23 cellular contexts compared by ENCODE assay signal in genomic region chr6:53714888-53715287, GRCh38. TPM values are rescaled to one million over a fixed set of nuclear protein-coding genes. Genes with fewer than 3 reads are reported as not detected.
DNase-seq lines count a peak whose midpoint lies in the region; ATAC-seq, FAIRE-seq and TF ChIP-seq lines count a peak whose summit lies in the region.
"Had no signal": no experiment of that assay in that cellular context is flagged by ENCODE, and none has a peak within 500 bp of the region (broad histone marks: within the 10 kb centered on the region; RNA-seq: fewer than 3 reads in every experiment).

No MANE protein-coding gene starts in this region.

- no peaks in the 10 kb centered on the region for H3K79me1 ChIP-seq in IMR-90 (ENCODE audit: low read depth in 1 of 2, low read length in 2 of 2)

- H4K8ac ChIP-seq in IMR-90 (ENCODE audit: low read depth in 2 of 2, low read length in 2 of 2), result no peak overlapping the region

- H2AK5ac ChIP-seq in IMR-90 (ENCODE audit: low read depth, low read length), result no peak overlapping the region

- no peaks in the 10 kb centered on the region for H3K9me2 ChIP-seq in HCT116 (ENCODE audit: insufficient read depth)

- intact Hi-C loops in HCT116 (cut with micrococcal nuclease) (no loop called here), IMR-90 (cut with micrococcal nuclease) (loop anchor here (5.0 kb wide), 1 partner anchor 63 kb away; no protein-coding TSS in a partner anchor)

- no peak overlapping the region for H3K56ac ChIP-seq in IMR-90 (ENCODE audit: extremely low read depth, insufficient read depth, low read length)

- RAD21 ChIA-PET in HCT116 (lab: Charles Lee; ENCODE audit: low non-redundant PET in 1 of 2, low total read pairs in 2 of 2, uncharacterized antibody in 2 of 2, unreplicated experiment in 2 of 2), result no interaction called here

- TF ChIP-seq POLR2A in HCT116 (IDR thresholded peaks at IDR 0.05; ENCODE audit: borderline replicate concordance, extremely low read depth, insufficient read depth, insufficient read length) (no peak), IMR-90 (IDR thresholded peaks at IDR 0.05; ENCODE audit: low read depth, low read length) (no peak)

- CTCF ChIA-PET in HCT116 (lab: Charles Lee), result interaction anchor here (1.2 to 1.4 kb wide), 2 partner anchors 11 to 16 kb away, joined by 5 read pairs; no protein-coding TSS in a partner anchor
- CTCF ChIA-PET in IMR-90 (lab: Yijun Ruan, JAX), result interaction anchor here (0.9 to 3.2 kb wide), 4 partner anchors 11 to 241 kb away, joined by 3 to 16 read pairs (median 7); no protein-coding TSS in a partner anchor

- H2BK15ac ChIP-seq in IMR-90 (ENCODE audit: low read depth, low read length), result 0 out of 3 replicates have a peak overlapping the region, but pooled peaks have one; percentile 1

- H3K4ac ChIP-seq in IMR-90 (ENCODE audit: low read depth, low read length), result no peak overlapping the region

- TF ChIP-seq RAD21 in HCT116 (IDR thresholded peaks at IDR 0.05; ENCODE audit: low read depth) (no peak), IMR-90 (IDR thresholded peaks at IDR 0.05; ENCODE audit: low read length) (no peak)

- H3K36me3 ChIP-seq in HCT116 (ENCODE audit: control insufficient read depth in 1 of 2, insufficient read depth in 2 of 2, low read length in 2 of 2) (no peaks in the 10 kb centered on the region), IMR-90 (ENCODE audit: control insufficient read depth, insufficient read depth, low read length) (no peaks in the 10 kb centered on the region)
- H3K36me3 ChIP-seq: BE2C; BLaER1 treated with 17β-estradiol and CSF1 and Interleukin-3, amounts not matched to agents 10 nM and 100 nM had no signal

- peak overlapping the region; percentile 39; the same call in 1 of the 2 replicates for H2BK120ac ChIP-seq in IMR-90 (ENCODE audit: low read depth, low read length)

- peak overlapping the region; percentile 54 for H4K5ac ChIP-seq in IMR-90 (ENCODE audit: low read depth, low read length)

- H3K4me1 ChIP-seq in HCT116 (ENCODE audit: control insufficient read depth in 1 of 2, insufficient read depth in 2 of 2, low read length in 2 of 2), result peaks cover 0 to 6% of the 10 kb centered on the region in 2 experiments; a peak in 1 of 4 replicates
- H3K4me1 ChIP-seq in IMR-90 (ENCODE audit: control insufficient read depth, insufficient read depth, low read length), result peaks cover 6% of the 10 kb centered on the region
- H3K4me1 ChIP-seq: A549; BE2C; BLaER1 treated with 17β-estradiol and CSF1 and Interleukin-3, amounts not matched to agents 10 nM and 100 nM had no signal

- H3K14ac ChIP-seq in IMR-90 (replicated peaks; ENCODE audit: low read depth, low read length), result no peak overlapping the region

- no peaks in the 10 kb centered on the region for H3K27me3 ChIP-seq in HCT116 (ENCODE audit: insufficient read depth, low read length)
- H3K27me3 ChIP-seq in IMR-90 (ENCODE audit: control insufficient read depth, insufficient read depth, low read length), result no peaks in the 10 kb centered on the region; the same call in 1 of the 2 replicates
- H3K27me3 ChIP-seq: BLaER1 treated with 17β-estradiol and CSF1 and Interleukin-3, amounts not matched to agents 10 nM and 100 nM had no signal

- no peak overlapping the region for H2AK9ac ChIP-seq in IMR-90 (replicated peaks; ENCODE audit: low read depth, low read length, poor library complexity)

- no peak overlapping the region for H3K4me2 ChIP-seq in HCT116 (ENCODE audit: low read length)
- H3K4me2 ChIP-seq in IMR-90 (ENCODE audit: low read depth, low read length), result peak overlapping the region; percentile 36; the same call in 1 of the 2 replicates
- H3K4me2 ChIP-seq: A549; BLaER1 treated with 17β-estradiol and CSF1 and Interleukin-3, amounts not matched to agents 10 nM and 100 nM; GM23338 had no signal

- H3K79me2 ChIP-seq in HCT116 (ENCODE audit: insufficient read depth, low read length), result no peaks in the 10 kb centered on the region

- H4K20me1 ChIP-seq in HCT116 (ENCODE audit: insufficient read depth), result no peaks in the 10 kb centered on the region
- no peaks in the 10 kb centered on the region for H4K20me1 ChIP-seq in IMR-90 (ENCODE audit: insufficient read depth, low read length)
- H4K20me1 ChIP-seq: BLaER1 treated with 17β-estradiol and CSF1 and Interleukin-3, amounts not matched to agents 10 nM and 100 nM had no signal

- 0 out of 2 replicates have a peak overlapping the region, but pooled peaks have one; percentile 38 for H4K91ac ChIP-seq in IMR-90 (ENCODE audit: insufficient read depth, low read depth, low read length)

- H3K9me3 ChIP-seq in HCT116 (ENCODE audit: control insufficient read depth in 1 of 2, insufficient read depth in 1 of 2, low read depth in 1 of 2, low read length in 2 of 2), result no peaks in the 10 kb centered on the region
- no peaks in the 10 kb centered on the region for H3K9me3 ChIP-seq in IMR-90 (ENCODE audit: control insufficient read depth, insufficient read depth, low read length)
- H3K9me3 ChIP-seq: A549; BE2C; BLaER1 treated with 17β-estradiol and CSF1 and Interleukin-3, amounts not matched to agents 10 nM and 100 nM had no signal

- H2BK20ac ChIP-seq in IMR-90 (ENCODE audit: low read depth, low read length), result peak overlapping the region; percentile 21; the same call in 1 of the 2 replicates

- H2AFZ ChIP-seq in HCT116 (ENCODE audit: low read depth, low read length, poor library complexity, severe bottlenecking) (no peak overlapping the region), IMR-90 (replicated peaks; ENCODE audit: low read length, poor library complexity) (no peak overlapping the region)
- H2AFZ ChIP-seq: GM23338 had no signal

- no TSS peak for BruUV-seq in HCT116 (replicated peaks; lab: Mats Ljungman, UMichigan)
- BruUV-seq in IMR-90 (replicated peaks; lab: Mats Ljungman, UMichigan), result no TSS peak

- ATAC-seq in HCT116 (peak; percentile 52; the same call in 1 of the 2 replicates), IMR-90 (ENCODE audit: low read depth) (peak; percentile 29), GM18909 (IDR thresholded peaks at IDR 0.05; ENCODE audit: poor library complexity, unreplicated experiment) (no peak)
- ATAC-seq: A549, GM23338 had no signal

- no peak for TF ChIP-seq CTCF in HCT116 (IDR thresholded peaks at IDR 0.05 in 2 of 3, conservative IDR thresholded peaks at IDR 0.05 in 1 of 3; ENCODE audit: borderline replicate concordance in 1 of 3, insufficient read depth in 1 of 3, low read depth in 2 of 3, low read length in 2 of 3)
- TF ChIP-seq CTCF in IMR-90 (conservative IDR thresholded peaks at IDR 0.05; ENCODE audit: low read depth, low read length), result no peak
- TF ChIP-seq CTCF in D721Med (IDR thresholded peaks at IDR 0.05; ENCODE audit: insufficient read depth, missing control alignments), result no peak
- no peak for TF ChIP-seq CTCF in coronary artery (IDR thresholded peaks at IDR 0.05)

- WGBS in IMR-90 (ENCODE audit: extremely low coverage in 2 of 2, insufficient read length in 1 of 2), 2 experiments, result no CpG with 5 or more reads among the region's 1 CpG

- no peak overlapping the region for H3K4me3 ChIP-seq in HCT116 (replicated peaks in 1 of 2; ENCODE audit: low read depth in 1 of 2, low read length in 2 of 2)
- no peak overlapping the region for H3K4me3 ChIP-seq in IMR-90 (ENCODE audit: insufficient read depth, low read depth, low read length)
- H3K4me3 ChIP-seq in coronary artery, result no peak overlapping the region
- H3K4me3 ChIP-seq: A549; BLaER1 treated with 17β-estradiol and CSF1 and Interleukin-3, amounts not matched to agents 10 nM and 100 nM; GM23338 had no signal

- H3K23ac ChIP-seq in IMR-90 (ENCODE audit: low read depth, low read length), result peak overlapping the region; percentile 12; the same call in 1 of the 2 replicates

- no peaks in the 10 kb centered on the region for H3K9me1 ChIP-seq in IMR-90 (ENCODE audit: insufficient read depth, low read length)

- POLR2A ChIA-PET in HCT116 (lab: Charles Lee) (no interaction called here), IMR-90 (lab: Charles Lee; ENCODE audit: unreplicated experiment) (no interaction called here)

- peak overlapping the region; percentile 82; the same call in 1 of the 2 replicates for H3K18ac ChIP-seq in IMR-90 (ENCODE audit: low read depth, low read length)

- H3K27ac ChIP-seq in HCT116 (ENCODE audit: low read depth, low read length) (no peak overlapping the region), IMR-90 (ENCODE audit: insufficient read depth, low read length) (peak overlapping the region; percentile 63; the same call in 1 of the 2 replicates), coronary artery (no peak overlapping the region)
- H3K27ac ChIP-seq: A549; BLaER1 treated with 17β-estradiol and CSF1 and Interleukin-3, amounts not matched to agents 10 nM and 100 nM had no signal

- no peak for DNase-seq in HCT116 (ENCODE audit: low read depth, low spot score)
- DNase-seq in IMR-90, result no peak
- DNase-seq in SW480 (ENCODE audit: low spot score), result peak; percentile 89
- DNase-seq in D721Med (ENCODE audit: insufficient read length, low spot score), result no peak
- no peak for DNase-seq in coronary artery (ENCODE audit: low spot score)
- DNase-seq: 8988T; ACHN; AML-193; BE2C; CD4-positive, alpha-beta T cell; CD8-positive, alpha-beta memory T cell; DMS53; DMS79 treated with DMSO at 0.1 percent for 48 hours; GF-D8; H9; HFFc6 had no signal

- dilution Hi-C loops in IMR-90 (cut with HindIII; ENCODE audit: low sequenced_read_pairs, unreplicated experiment), result no loop called here

- no peak for FAIRE-seq in D721Med (lab: Jason Lieb, UNC)
- FAIRE-seq: A549, GM12892 had no signal

- in situ Hi-C loops in IMR-90 (cut with MboI; ENCODE audit: low sequenced_read_pairs), result no loop called here

- H2BK5ac ChIP-seq in IMR-90 (ENCODE audit: low read depth, low read length, poor library complexity, severe bottlenecking), result no peak overlapping the region

- H3K9ac ChIP-seq in HCT116 (ENCODE audit: low read length), result no peak overlapping the region
- no peak overlapping the region for H3K9ac ChIP-seq in IMR-90 (ENCODE audit: low read depth, low read length)
- H3K9ac ChIP-seq: BLaER1 treated with 17β-estradiol and CSF1 and Interleukin-3, amounts not matched to agents 10 nM and 100 nM had no signal

TF ChIP-seq in HCT116, 20 proteins besides CTCF, POLR2A, EP300 and RAD21:
- TF ChIP-seq JUND (IDR thresholded peaks at IDR 0.05), result no peak
- peak; percentile 27 for TF ChIP-seq TCF7L2 (IDR thresholded peaks at IDR 0.05; ENCODE audit: borderline replicate concordance, extremely low read depth, insufficient read depth, insufficient read length)
- no peak for TF ChIP-seq SRF (IDR thresholded peaks at IDR 0.05; ENCODE audit: low read depth)
- TF ChIP-seq CEBPB (IDR thresholded peaks at IDR 0.05; ENCODE audit: low read depth), result no peak

RNA-seq across cellular contexts. Expression of gene KLHL31, which starts 49.3 kb away (rescaled TPM):
- total RNA-seq in HCT116 (2021; ENCODE audit: unreplicated experiment), result 0.57 TPM
- polyA plus RNA-seq in HCT116 (2012), result 0.24 and 0.30 TPM in 2 replicates
- total RNA-seq in IMR-90 (2012; rRNA removed), result under 0.01 TPM in 1 of 2 replicates, not detected in the other
- polyA plus RNA-seq in IMR-90 (2012; rRNA removed), result 0.02 and 0.04 TPM in 2 replicates
- 0.01 TPM in 1 of 2 replicates, not detected in the other for polyA plus RNA-seq in IMR-90 (2012; cell fraction: cytosol; rRNA removed)
- polyA plus RNA-seq in IMR-90 (2012; cell fraction: nucleus; rRNA removed; ENCODE audit: low replicate concordance), result 0.16 and 0.25 TPM in 2 replicates
- total RNA-seq: G401, HFFc6 had no signal
- polyA plus RNA-seq: CD14-positive monocyte; CD8-positive, alpha-beta memory T cell had no signal
